ENCODE assay signal across 1 cellular context in genomic region chr10:76618171-76618570, GRCh38.
TF ChIP-seq lines count a peak whose summit lies in the region.

No MANE protein-coding gene starts in this region.

TF ChIP-seq in K562, 482 proteins besides CTCF, POLR2A, EP300 and RAD21 (continued from another document):
- TF ChIP-seq CHD7 (IDR thresholded peaks at IDR 0.05; ENCODE audit: low read depth, low read length) (no peak), KDM5B (IDR thresholded peaks at IDR 0.05; ENCODE audit: insufficient replicate concordance, low read depth, low read length) (no peak), ESRRB (CRISPR knock-in tag; IDR thresholded peaks at IDR 0.05; ENCODE audit: borderline replicate concordance) (no peak), ZNF280A (IDR thresholded peaks at IDR 0.05; ENCODE audit: low read depth, partially characterized antibody) (no peak)
TF ChIP-seq in K562: peak in this region for 0.
